9 cellular contexts compared by ENCODE assay signal in genomic region chr9:86352440-86353106, GRCh38. TPM values are rescaled to one million over a fixed set of nuclear protein-coding genes. Genes with fewer than 3 reads are reported as not detected.
DNase-seq lines count a peak whose midpoint lies in the region; ATAC-seq lines count a peak whose summit lies in the region.
"Had no signal": no experiment of that assay in that cellular context is flagged by ENCODE, and none has a peak within 500 bp of the region (broad histone marks: within the 10 kb centered on the region; RNA-seq: fewer than 3 reads in every experiment).

No MANE protein-coding gene starts in this region.

- H3K9me3 Mint-ChIP-seq in T-cell = no peaks in the 10 kb centered on the region

- POLR2A ChIA-PET in T-cell (lab: Charles Lee) = interaction anchor here in 1 of 2 donors (0.9 to 1.0 kb wide), 2 partner anchors 14 to 70 kb away, joined by 3 to 4 read pairs; partner anchors contain the start of gene ISCA1

- DNase-seq in activated CD4-positive, alpha-beta T cell treated with anti-CD3 and anti-CD28 coated beads for 4 hours = peak; percentile 10 to 18
- DNase-seq in activated CD4-positive, alpha-beta T cell treated with anti-CD3 and anti-CD28 coated beads for 1 hour = no peak
- DNase-seq in T-cell (peak in 3 of 34 experiments; percentile 3 to 23 (median 14)), fibroblast of peridontal ligament (ENCODE audit: extremely low read depth) (peak; percentile 46), NCI-H128 (lab: John Stamatoyannopoulos, UW; ENCODE audit: unreplicated experiment) (no peak)
- no peak for DNase-seq in stimulated activated naive CD8-positive, alpha-beta T cell treated with anti-CD3 and anti-CD28 coated beads, Interleukin-15, Interleukin-2, amounts not matched to agents 100 U/mL and 50 U/mL, for 24 hours
- DNase-seq: DMS79 had no signal

- H3K27me3 Mint-ChIP-seq in T-cell = no peaks in the 10 kb centered on the region

- H3K27ac Mint-ChIP-seq in T-cell = peak overlapping the region; percentile 71 to 90

- peaks cover 51 to 74% (median 63%) of the 10 kb centered on the region in 3 donors for H3K4me1 Mint-ChIP-seq in T-cell

- ATAC-seq in T-cell (replicated peaks in 1 of 4) (peak in 1 of 4 experiments; percentile 31), HG02840 (IDR thresholded peaks at IDR 0.05; ENCODE audit: low FRiP score, unreplicated experiment) (no peak), GM21619 (IDR thresholded peaks at IDR 0.05; ENCODE audit: unreplicated experiment) (no peak)
- peak; percentile 33 for ATAC-seq in stimulated activated naive CD8-positive, alpha-beta T cell treated with anti-CD3 and anti-CD28 coated beads, Interleukin-15, Interleukin-2, amounts not matched to agents 100 U/mL and 50 U/mL, for 24 hours

- H3K4me3 Mint-ChIP-seq in T-cell = peak overlapping the region; percentile 94 to 97 (median 96)

- CTCF ChIA-PET in T-cell (lab: Charles Lee) = interaction anchor here in 1 of 2 donors (1.2 kb wide), 2 partner anchors 13 to 14 kb away, joined by 3 read pairs; no protein-coding TSS in a partner anchor

- H3K36me3 Mint-ChIP-seq in T-cell = peaks cover 24% of the 10 kb centered on the region

RNA-seq across cellular contexts. Expression of gene TUT7, which starts 1.6 kb away (rescaled TPM):
- 10 to 100 TPM; 45.4 to 50.4 (median 48.6) TPM for total RNA-seq in T-cell

Comparison
In these comparisons a context has a peak if more than half of its experiments do, and no peak if none do; other contexts are left out.
1. DNase-seq: peak in activated CD4-positive, alpha-beta T cell treated with anti-CD3 and anti-CD28 coated beads for 4 hours (2 of 2) and fibroblast of peridontal ligament (single experiment); none in activated CD4-positive, alpha-beta T cell treated with anti-CD3 and anti-CD28 coated beads for 1 hour (single experiment), stimulated activated naive CD8-positive, alpha-beta T cell treated with anti-CD3 and anti-CD28 coated beads, Interleukin-15, Interleukin-2, amounts not matched to agents 100 U/mL and 50 U/mL, for 24 hours (single experiment) and NCI-H128 (single experiment).